In the genomic region with DNA sequence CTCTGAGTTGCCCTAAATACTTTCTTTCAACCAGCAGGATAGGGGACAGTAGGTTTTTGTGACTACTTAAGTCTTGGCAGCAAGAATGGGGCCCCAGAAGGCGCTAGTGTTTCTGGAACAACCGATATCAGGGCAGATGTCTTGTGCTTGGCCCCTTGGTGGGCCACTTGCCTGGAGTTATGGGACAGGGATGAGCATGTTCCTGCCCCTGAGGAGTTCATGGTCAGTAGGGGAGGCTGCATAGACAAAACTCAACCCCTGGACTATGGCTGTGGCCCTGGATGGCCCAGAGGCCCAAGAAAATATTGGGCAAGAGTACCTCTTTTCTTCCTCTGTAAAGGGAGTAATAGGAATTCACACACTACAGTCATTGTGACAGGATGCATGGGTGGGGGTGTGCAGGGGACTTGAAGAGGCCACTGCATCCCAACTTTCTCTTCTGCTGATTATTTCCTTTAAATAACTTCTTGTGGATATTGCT, we compare ENCODE assay signal across 1 cellular context.
TF ChIP-seq lines count a peak whose summit lies in the region.

No MANE protein-coding gene starts in this region.

TF ChIP-seq in GM23338, 12 proteins besides CTCF, POLR2A, EP300 and RAD21 (continued from another document):
- TF ChIP-seq, protein P1, sequence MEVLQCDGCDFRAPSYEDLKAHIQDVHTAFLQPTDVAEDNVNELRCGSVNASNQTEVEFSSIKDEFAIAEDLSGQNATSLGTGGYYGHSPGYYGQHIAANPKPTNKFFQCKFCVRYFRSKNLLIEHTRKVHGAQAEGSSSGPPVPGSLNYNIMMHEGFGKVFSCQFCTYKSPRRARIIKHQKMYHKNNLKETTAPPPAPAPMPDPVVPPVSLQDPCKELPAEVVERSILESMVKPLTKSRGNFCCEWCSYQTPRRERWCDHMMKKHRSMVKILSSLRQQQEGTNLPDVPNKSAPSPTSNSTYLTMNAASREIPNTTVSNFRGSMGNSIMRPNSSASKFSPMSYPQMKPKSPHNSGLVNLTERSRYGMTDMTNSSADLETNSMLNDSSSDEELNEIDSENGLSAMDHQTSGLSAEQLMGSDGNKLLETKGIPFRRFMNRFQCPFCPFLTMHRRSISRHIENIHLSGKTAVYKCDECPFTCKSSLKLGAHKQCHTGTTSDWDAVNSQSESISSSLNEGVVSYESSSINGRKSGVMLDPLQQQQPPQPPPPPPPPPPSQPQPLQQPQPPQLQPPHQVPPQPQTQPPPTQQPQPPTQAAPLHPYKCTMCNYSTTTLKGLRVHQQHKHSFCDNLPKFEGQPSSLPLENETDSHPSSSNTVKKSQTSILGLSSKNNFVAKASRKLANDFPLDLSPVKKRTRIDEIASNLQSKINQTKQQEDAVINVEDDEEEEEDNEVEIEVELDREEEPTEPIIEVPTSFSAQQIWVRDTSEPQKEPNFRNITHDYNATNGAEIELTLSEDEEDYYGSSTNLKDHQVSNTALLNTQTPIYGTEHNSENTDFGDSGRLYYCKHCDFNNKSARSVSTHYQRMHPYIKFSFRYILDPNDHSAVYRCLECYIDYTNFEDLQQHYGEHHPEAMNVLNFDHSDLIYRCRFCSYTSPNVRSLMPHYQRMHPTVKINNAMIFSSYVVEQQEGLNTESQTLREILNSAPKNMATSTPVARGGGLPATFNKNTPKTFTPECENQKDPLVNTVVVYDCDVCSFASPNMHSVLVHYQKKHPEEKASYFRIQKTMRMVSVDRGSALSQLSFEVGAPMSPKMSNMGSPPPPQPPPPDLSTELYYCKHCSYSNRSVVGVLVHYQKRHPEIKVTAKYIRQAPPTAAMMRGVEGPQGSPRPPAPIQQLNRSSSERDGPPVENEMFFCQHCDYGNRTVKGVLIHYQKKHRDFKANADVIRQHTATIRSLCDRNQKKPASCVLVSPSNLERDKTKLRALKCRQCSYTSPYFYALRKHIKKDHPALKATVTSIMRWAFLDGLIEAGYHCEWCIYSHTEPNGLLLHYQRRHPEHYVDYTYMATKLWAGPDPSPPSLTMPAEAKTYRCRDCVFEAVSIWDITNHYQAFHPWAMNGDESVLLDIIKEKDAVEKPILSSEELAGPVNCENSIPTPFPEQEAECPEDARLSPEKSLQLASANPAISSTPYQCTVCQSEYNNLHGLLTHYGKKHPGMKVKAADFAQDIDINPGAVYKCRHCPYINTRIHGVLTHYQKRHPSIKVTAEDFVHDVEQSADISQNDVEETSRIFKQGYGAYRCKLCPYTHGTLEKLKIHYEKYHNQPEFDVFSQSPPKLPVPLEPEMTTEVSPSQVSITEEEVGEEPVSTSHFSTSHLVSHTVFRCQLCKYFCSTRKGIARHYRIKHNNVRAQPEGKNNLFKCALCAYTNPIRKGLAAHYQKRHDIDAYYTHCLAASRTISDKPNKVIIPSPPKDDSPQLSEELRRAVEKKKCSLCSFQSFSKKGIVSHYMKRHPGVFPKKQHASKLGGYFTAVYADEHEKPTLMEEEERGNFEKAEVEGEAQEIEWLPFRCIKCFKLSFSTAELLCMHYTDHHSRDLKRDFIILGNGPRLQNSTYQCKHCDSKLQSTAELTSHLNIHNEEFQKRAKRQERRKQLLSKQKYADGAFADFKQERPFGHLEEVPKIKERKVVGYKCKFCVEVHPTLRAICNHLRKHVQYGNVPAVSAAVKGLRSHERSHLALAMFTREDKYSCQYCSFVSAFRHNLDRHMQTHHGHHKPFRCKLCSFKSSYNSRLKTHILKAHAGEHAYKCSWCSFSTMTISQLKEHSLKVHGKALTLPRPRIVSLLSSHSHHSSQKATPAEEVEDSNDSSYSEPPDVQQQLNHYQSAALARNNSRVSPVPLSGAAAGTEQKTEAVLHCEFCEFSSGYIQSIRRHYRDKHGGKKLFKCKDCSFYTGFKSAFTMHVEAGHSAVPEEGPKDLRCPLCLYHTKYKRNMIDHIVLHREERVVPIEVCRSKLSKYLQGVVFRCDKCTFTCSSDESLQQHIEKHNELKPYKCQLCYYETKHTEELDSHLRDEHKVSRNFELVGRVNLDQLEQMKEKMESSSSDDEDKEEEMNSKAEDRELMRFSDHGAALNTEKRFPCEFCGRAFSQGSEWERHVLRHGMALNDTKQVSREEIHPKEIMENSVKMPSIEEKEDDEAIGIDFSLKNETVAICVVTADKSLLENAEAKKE (CRISPR knock-in tag; IDR thresholded peaks at IDR 0.05): no peak
- no peak for TF ChIP-seq EZH2phosphoT487 (IDR thresholded peaks at IDR 0.05; ENCODE audit: unreplicated experiment)
- TF ChIP-seq ZNF114 (CRISPR knock-in tag; IDR thresholded peaks at IDR 0.05): no peak
